In genomic region chr7:158952776-158953175, GRCh38 we compare ENCODE assay signal across 28 cellular contexts.
"Had no signal": no experiment of that assay in that cellular context is flagged by ENCODE, and none has a peak within 500 bp of the region (broad histone marks: within the 10 kb centered on the region; RNA-seq: fewer than 3 reads in every experiment).

No MANE protein-coding gene starts in this region.

- H3K4me1 ChIP-seq: body of pancreas had no signal

- H3K27ac Mint-ChIP-seq: activated CD4-positive, alpha-beta memory T cell treated with anti-CD3 and anti-CD28 coated beads, Interleukin-2, amount 10 ng/mL, durations not matched to agents 7 days and 5 days; activated CD4-positive, alpha-beta T cell treated with anti-CD3 and anti-CD28 coated beads for 36 hours; activated CD4-positive, alpha-beta T cell treated with anti-CD3 and anti-CD28 coated beads, Interleukin-2, amount 10 ng/mL, durations not matched to agents 7 days and 5 days; activated naive CD4-positive, alpha-beta T cell treated with anti-CD3 and anti-CD28 coated beads for 36 hours; activated naive CD4-positive, alpha-beta T cell treated with anti-CD3 and anti-CD28 coated beads, Interleukin-2, amount 50 U/mL, for 24 hours; activated naive CD8-positive, alpha-beta T cell treated with anti-CD3 and anti-CD28 coated beads for 36 hours; activated naive CD8-positive, alpha-beta T cell treated with anti-CD3 and anti-CD28 coated beads, Interleukin-2, amount 50 U/mL, for 24 hours; activated T-helper 1 cell treated with anti-CD3 and anti-CD28 coated beads, Interleukin-12 subunit alpha, Interleukin-12 subunit beta, Interleukin-2, Interleukin-4 antibody, amounts not matched to agents 30 ng/mL and 10 ng/mL and 1 ng/mL, durations not matched to agents 14 hours and 24 hours and 36 hours; activated T-helper 2 cell treated with anti-CD3 and anti-CD28 coated beads, Interferon-gamma antibody, Interleukin-2, Interleukin-4, amounts not matched to agents 10 μg/mL and 5 μg/mL and 100 μg/mL, durations not matched to agents 14 hours and 24 hours and 36 hours had no signal

- ATAC-seq: activated CD4-positive, alpha-beta T cell treated with anti-CD3 and anti-CD28 coated beads for 36 hours; activated naive CD8-positive, alpha-beta T cell treated with anti-CD3 and anti-CD28 coated beads, Interleukin-2, amount 50 U/mL, for 24 hours; body of pancreas; effector memory CD8-positive, alpha-beta T cell had no signal

- H3K4me3 ChIP-seq: adrenal gland, body of pancreas, esophagus squamous epithelium had no signal

- H3K4me3 Mint-ChIP-seq: activated CD4-positive, alpha-beta memory T cell treated with anti-CD3 and anti-CD28 coated beads, Interleukin-2, amount 10 ng/mL, durations not matched to agents 7 days and 5 days; activated CD4-positive, alpha-beta T cell treated with anti-CD3 and anti-CD28 coated beads for 36 hours; activated CD4-positive, alpha-beta T cell treated with anti-CD3 and anti-CD28 coated beads, Interleukin-2, amount 10 ng/mL, durations not matched to agents 7 days and 5 days; activated naive CD4-positive, alpha-beta T cell treated with anti-CD3 and anti-CD28 coated beads for 36 hours; activated naive CD4-positive, alpha-beta T cell treated with anti-CD3 and anti-CD28 coated beads, Interleukin-2, amount 50 U/mL, for 24 hours; activated naive CD8-positive, alpha-beta T cell treated with anti-CD3 and anti-CD28 coated beads for 36 hours; activated naive CD8-positive, alpha-beta T cell treated with anti-CD3 and anti-CD28 coated beads, Interleukin-2, amount 50 U/mL, for 24 hours; activated T-helper 1 cell treated with anti-CD3 and anti-CD28 coated beads, Interleukin-12 subunit alpha, Interleukin-12 subunit beta, Interleukin-2, Interleukin-4 antibody, amounts not matched to agents 30 ng/mL and 10 ng/mL and 1 ng/mL, durations not matched to agents 14 hours and 24 hours and 36 hours; effector memory CD8-positive, alpha-beta T cell had no signal

- DNase-seq: activated CD4-positive, alpha-beta memory T cell treated with anti-CD3 and anti-CD28 coated beads, Interleukin-2, amount 10 ng/mL, durations not matched to agents 7 days and 5 days; activated CD4-positive, alpha-beta T cell treated with anti-CD3 and anti-CD28 coated beads for 36 hours; activated CD4-positive, alpha-beta T cell treated with anti-CD3 and anti-CD28 coated beads, Interleukin-2, amount 10 ng/mL, durations not matched to agents 7 days and 5 days; activated CD4-positive, alpha-beta T cell treated with anti-CD3 and anti-CD28 coated beads, Interleukin-2, amount 50 U/mL, for 4 hours; activated CD4-positive, CD25-positive, alpha-beta regulatory T cell; activated CD4-positive, CD25-positive, alpha-beta regulatory T cell treated with anti-CD3 and anti-CD28 coated beads, Interleukin-2, amount 50 U/mL, for 72 hours; activated CD8-positive, alpha-beta memory T cell treated with anti-CD3 and anti-CD28 coated beads, Interleukin-2, amount 50 U/mL, for 4 hours; activated effector memory CD4-positive, alpha-beta T cell treated with anti-CD3 and anti-CD28 coated beads, Interleukin-2, amount 50 U/mL, for 16 hours; activated naive CD4-positive, alpha-beta T cell treated with anti-CD3 and anti-CD28 coated beads for 36 hours; activated naive CD8-positive, alpha-beta T cell treated with anti-CD3 and anti-CD28 coated beads for 36 hours; activated naive CD8-positive, alpha-beta T cell treated with anti-CD3 and anti-CD28 coated beads, Interleukin-2, amount 50 U/mL, for 24 hours; activated T-cell treated with anti-CD3 and anti-CD28 coated beads, Interleukin-2, amount 50 U/mL, for 1 hour; activated T-cell treated with anti-CD3 and anti-CD28 coated beads, Interleukin-2, amount 50 U/mL, for 48 hours; amygdala; aorta; body of pancreas; caudate nucleus; cortex of kidney; dermis blood vessel endothelial cell; effector CD4-positive, alpha-beta T cell; effector memory CD8-positive, alpha-beta T cell; esophagus squamous epithelium; head of caudate nucleus; T-helper 2 cell had no signal

- H3K27me3 Mint-ChIP-seq: activated CD4-positive, alpha-beta T cell treated with anti-CD3 and anti-CD28 coated beads for 36 hours; activated naive CD4-positive, alpha-beta T cell treated with anti-CD3 and anti-CD28 coated beads, Interleukin-2, amount 50 U/mL, for 24 hours; activated naive CD8-positive, alpha-beta T cell treated with anti-CD3 and anti-CD28 coated beads, Interleukin-2, amount 50 U/mL, for 24 hours had no signal

- H3K4me1 Mint-ChIP-seq: activated naive CD4-positive, alpha-beta T cell treated with anti-CD3 and anti-CD28 coated beads, Interleukin-2, amount 50 U/mL, for 24 hours had no signal

- H3K27me3 ChIP-seq: adrenal gland, body of pancreas, esophagus squamous epithelium had no signal
